Comparison of ENCODE assay signal across 20 cellular contexts in genomic region chr16:87092958-87093357, GRCh38.
"Had no signal": no experiment of that assay in that cellular context is flagged by ENCODE, and none has a peak within 500 bp of the region (broad histone marks: within the 10 kb centered on the region; RNA-seq: fewer than 3 reads in every experiment).

No MANE protein-coding gene starts in this region.

- H3K9me3 ChIP-seq: SJSA1 had no signal

- FAIRE-seq: RCC 7860 had no signal

- H3K4me1 ChIP-seq: SJSA1 had no signal

- H3K4me3 ChIP-seq: SJSA1, SK-N-MC had no signal

- DNase-seq: KBM-7, MV-4-11, NCI-H1048, NCI-H1105, NCI-H1417, NCI-H1436 treated with DMSO at 0.1 percent for 48 hours, NCI-H1694 treated with DMSO at 0.1 percent for 48 hours, NCI-H1930, NCI-H2081, NCI-H2107, NCI-H2227 treated with DMSO at 0.1 percent for 48 hours, NCI-H524, NCI-H526 treated with DMSO at 0.1 percent for 48 hours, NCI-H748 treated with DMSO at 0.1 percent for 48 hours, Right ventricle myocardium superior, RPMI8226, SIG-M5 had no signal

- H3K27me3 ChIP-seq: SJSA1 had no signal

- H3K36me3 ChIP-seq: SJSA1 had no signal

- H3K27ac ChIP-seq: SJSA1, SK-N-MC had no signal
